ENCODE assay signal across 18 cellular contexts in the genomic region with DNA sequence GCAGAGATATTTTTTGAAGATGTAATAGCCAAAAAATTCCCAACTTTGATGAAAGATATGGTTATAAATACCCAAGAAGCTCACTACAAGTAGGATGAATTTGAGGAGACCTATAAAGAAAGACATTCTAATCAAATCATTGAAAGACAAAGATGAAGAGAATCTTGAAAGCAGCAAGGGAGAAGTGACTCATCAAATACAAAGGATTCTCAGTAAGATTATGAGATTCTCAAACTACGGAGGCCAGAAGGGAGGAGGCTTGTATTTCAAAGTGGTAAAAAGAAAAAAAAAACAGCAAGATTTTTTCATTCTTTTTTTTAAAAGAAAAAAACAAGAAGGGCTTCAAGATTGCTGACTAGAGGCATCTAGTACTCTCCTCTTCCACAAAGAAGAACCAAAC. TPM values are rescaled to one million over a fixed set of nuclear protein-coding genes. Genes with fewer than 3 reads are reported as not detected.
"Had no signal": no experiment of that assay in that cellular context is flagged by ENCODE, and none has a peak within 500 bp of the region (broad histone marks: within the 10 kb centered on the region; RNA-seq: fewer than 3 reads in every experiment).

No MANE protein-coding gene starts in this region.

- H3K4me3 ChIP-seq: body of pancreas, colonic mucosa, lung, ovary, spleen, thyroid gland, uterus had no signal

- H3K9me3 ChIP-seq: body of pancreas, colonic mucosa, ovary, thyroid gland, uterus had no signal

- H3K27me3 Mint-ChIP-seq: activated B cell treated with CpG ODN at 0.5 μM for 24 hours had no signal

- DNase-seq: activated B cell treated with CpG ODN at 0.5 μM for 24 hours; activated CD4-positive, alpha-beta T cell treated with anti-CD3 and anti-CD28 coated beads, Interleukin-2, amount 50 U/mL, for 48 hours; activated naive CD4-positive, alpha-beta T cell treated with anti-CD3 and anti-CD28 coated beads for 36 hours; body of pancreas; caudate nucleus; colonic mucosa; islet precursor cell; midbrain; ovary; spleen; thyroid gland; uterus had no signal

- H3K27ac Mint-ChIP-seq: activated B cell treated with CpG ODN at 0.5 μM for 24 hours; activated naive CD4-positive, alpha-beta T cell treated with anti-CD3 and anti-CD28 coated beads for 36 hours had no signal

- FAIRE-seq: endometrium had no signal

- H3K27me3 ChIP-seq: body of pancreas, colonic mucosa, ovary, spleen, thyroid gland, uterus had no signal

- H3K4me1 ChIP-seq: body of pancreas, colonic mucosa, spleen, thyroid gland, uterus had no signal

- H3K4me3 Mint-ChIP-seq: activated B cell treated with CpG ODN at 0.5 μM for 24 hours; activated naive CD4-positive, alpha-beta T cell treated with anti-CD3 and anti-CD28 coated beads for 36 hours had no signal

- ATAC-seq: body of pancreas, sciatic nerve had no signal

- H3K36me3 ChIP-seq: colonic mucosa, ovary, spleen, thyroid gland, uterus had no signal

- H3K27ac ChIP-seq: body of pancreas, colonic mucosa, ovary, spleen, thyroid gland, uterus had no signal

RNA-seq across cellular contexts. Expression of a gene that starts 59.3 kb away (rescaled TPM):
- total RNA-seq: body of pancreas, myocyte, pulmonary artery endothelial cell had no signal
- polyA plus RNA-seq: neural cell, ovary had no signal
